In the genomic region with DNA sequence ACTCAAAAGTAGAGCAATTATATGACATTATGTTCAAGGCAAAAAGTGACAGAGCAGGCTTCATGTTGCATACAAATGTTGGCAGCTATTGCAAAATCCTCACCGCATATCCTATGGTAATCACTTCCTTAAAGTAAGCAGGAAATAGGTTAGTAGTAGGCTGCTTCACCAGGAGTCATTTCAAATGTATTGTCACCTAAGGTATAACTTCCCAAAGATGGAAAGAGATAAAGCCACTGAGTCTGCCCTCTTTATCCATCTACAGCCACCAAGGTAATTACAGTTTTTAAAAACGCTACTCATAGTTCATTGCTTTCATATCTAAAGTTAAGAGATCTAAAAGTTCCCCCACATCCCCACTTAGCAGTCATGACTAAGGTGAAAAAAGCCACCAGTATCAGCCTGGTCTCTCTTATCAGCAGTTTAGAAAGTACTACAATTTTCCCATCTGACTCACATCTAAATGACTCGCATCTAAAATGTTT, we compare ENCODE assay signal across 8 cellular contexts. TPM values are rescaled to one million over a fixed set of nuclear protein-coding genes. Genes with fewer than 3 reads are reported as not detected.
DNase-seq lines count a peak whose midpoint lies in the region; ATAC-seq and TF ChIP-seq lines count a peak whose summit lies in the region.

No MANE protein-coding gene starts in this region.

- no peaks in the 10 kb centered on the region for H4K20me1 ChIP-seq in KMS-11 (ENCODE audit: insufficient read depth)

- H3K9me3 ChIP-seq in upper lobe of right lung (no peaks in the 10 kb centered on the region), psoas muscle (no peaks in the 10 kb centered on the region), heart left ventricle (no peaks in the 10 kb centered on the region)

- H3K4me3 ChIP-seq in KMS-11 (IDR thresholded peaks at IDR 0.05; ENCODE audit: insufficient read depth, low read depth, low read length) (no peak overlapping the region), astrocyte of the spinal cord (ENCODE audit: low read depth, low read length) (no peak overlapping the region), upper lobe of right lung (no peak overlapping the region), psoas muscle (no peak overlapping the region), heart left ventricle (no peak overlapping the region)

- intact Hi-C loops in upper lobe of right lung (cut with DNase I): no loop called here
- intact Hi-C loops in psoas muscle (cut with DNase I): no loop called here
- intact Hi-C loops in heart left ventricle (cut with DNase I): no loop called here

- H3K9ac ChIP-seq in KMS-11: peak overlapping the region; percentile 44

- H2AFZ ChIP-seq in KMS-11 (ENCODE audit: low read depth): peak overlapping the region; percentile 43

- WGBS in psoas muscle, 3 donors: 74 to 76% (median 74%) methylated on average over 3 of the region's 3 CpGs
- 60 to 66% (median 61%) methylated on average over 3 of the region's 3 CpGs for WGBS in heart left ventricle, 4 donors

- ATAC-seq in GM21786 (IDR thresholded peaks at IDR 0.05; ENCODE audit: unreplicated experiment): peak; percentile 77
- ATAC-seq in upper lobe of right lung: peak; percentile 71
- no peak for ATAC-seq in psoas muscle
- ATAC-seq in heart left ventricle: no peak

- in situ Hi-C loops in astrocyte of the spinal cord (cut with HindIII; ENCODE audit: low sequenced_read_pairs): no loop called here

- H3K36me3 ChIP-seq in KMS-11 (ENCODE audit: insufficient read depth): no peaks in the 10 kb centered on the region
- no peaks in the 10 kb centered on the region for H3K36me3 ChIP-seq in upper lobe of right lung
- H3K36me3 ChIP-seq in psoas muscle (ENCODE audit: insufficient read depth in 1 of 2, low read depth in 1 of 2): no peaks in the 10 kb centered on the region
- H3K36me3 ChIP-seq in heart left ventricle: peaks cover 0 to 5% (median 0%) of the 10 kb centered on the region in 9 donors

- H3K4me1 ChIP-seq in KMS-11 (ENCODE audit: low read depth, poor library complexity, severe bottlenecking) (peaks cover 44% of the 10 kb centered on the region), upper lobe of right lung (peaks cover 20% of the 10 kb centered on the region), psoas muscle (peaks cover 9% of the 10 kb centered on the region), heart left ventricle (peaks cover 0 to 26% (median 7%) of the 10 kb centered on the region in 12 donors)

- no peak for TF ChIP-seq POLR2A in heart left ventricle (IDR thresholded peaks at IDR 0.05)

- H3K4me2 ChIP-seq in KMS-11: peak overlapping the region; percentile 99

- TF ChIP-seq CTCF in KMS-11 (conservative IDR thresholded peaks at IDR 0.05; ENCODE audit: low read depth, low read length) (no peak), astrocyte of the spinal cord (IDR thresholded peaks at IDR 0.05; ENCODE audit: low read depth, low read length) (no peak), upper lobe of right lung (IDR thresholded peaks at IDR 0.05) (no peak), psoas muscle (IDR thresholded peaks at IDR 0.05) (no peak), heart left ventricle (IDR thresholded peaks at IDR 0.05) (no peak)

- DNase-seq in GM03348 (ENCODE audit: low spot score) (peak; percentile 34), astrocyte of the spinal cord (ENCODE audit: low read depth, low spot score) (peak; percentile 50), upper lobe of right lung (no peak), psoas muscle (no peak), heart left ventricle (no peak), superior temporal gyrus (ENCODE audit: extremely low spot score) (no peak)

- no peaks in the 10 kb centered on the region for H3K79me2 ChIP-seq in KMS-11 (ENCODE audit: insufficient read depth, low read depth)

- no peaks in the 10 kb centered on the region for H3K27me3 ChIP-seq in KMS-11 (ENCODE audit: insufficient read depth, low read depth)
- no peaks in the 10 kb centered on the region for H3K27me3 ChIP-seq in upper lobe of right lung
- no peaks in the 10 kb centered on the region for H3K27me3 ChIP-seq in psoas muscle (ENCODE audit: insufficient read depth in 3 of 3, low read length in 2 of 3)
- H3K27me3 ChIP-seq in heart left ventricle: no peaks in the 10 kb centered on the region

- H3K27ac ChIP-seq in KMS-11: peak overlapping the region; percentile 83
- peak overlapping the region; percentile 27 for H3K27ac ChIP-seq in upper lobe of right lung
- no peak overlapping the region for H3K27ac ChIP-seq in psoas muscle
- peak overlapping the region in 1 of 12 donors; percentile 16 for H3K27ac ChIP-seq in heart left ventricle

RNA-seq across cellular contexts. Expression of gene UBE2U, which starts 31.6 kb away (rescaled TPM):
- total RNA-seq in upper lobe of right lung: not detected
- not detected for total RNA-seq in psoas muscle
- polyA plus RNA-seq in psoas muscle: not detected
- 1 to 10 TPM in 2 of 9 donors, under 1 TPM in 1, not detected in 6; 0.19 to 2.7 (median 2.5) TPM for total RNA-seq in heart left ventricle
- polyA plus RNA-seq in heart left ventricle: not detected

Comparison
In these comparisons a context has a peak if more than half of its experiments do, and no peak if none do; other contexts are left out.
1. DNase-seq: peak in GM03348 (single experiment) and astrocyte of the spinal cord (single experiment); none in upper lobe of right lung (single experiment), psoas muscle (0 of 2), heart left ventricle (0 of 5) and superior temporal gyrus (single experiment).
2. ATAC-seq: peak in GM21786 (single experiment) and upper lobe of right lung (single experiment); none in psoas muscle (0 of 4) and heart left ventricle (0 of 4).